ENCODE assay signal across 1 cellular context in the genomic region with DNA sequence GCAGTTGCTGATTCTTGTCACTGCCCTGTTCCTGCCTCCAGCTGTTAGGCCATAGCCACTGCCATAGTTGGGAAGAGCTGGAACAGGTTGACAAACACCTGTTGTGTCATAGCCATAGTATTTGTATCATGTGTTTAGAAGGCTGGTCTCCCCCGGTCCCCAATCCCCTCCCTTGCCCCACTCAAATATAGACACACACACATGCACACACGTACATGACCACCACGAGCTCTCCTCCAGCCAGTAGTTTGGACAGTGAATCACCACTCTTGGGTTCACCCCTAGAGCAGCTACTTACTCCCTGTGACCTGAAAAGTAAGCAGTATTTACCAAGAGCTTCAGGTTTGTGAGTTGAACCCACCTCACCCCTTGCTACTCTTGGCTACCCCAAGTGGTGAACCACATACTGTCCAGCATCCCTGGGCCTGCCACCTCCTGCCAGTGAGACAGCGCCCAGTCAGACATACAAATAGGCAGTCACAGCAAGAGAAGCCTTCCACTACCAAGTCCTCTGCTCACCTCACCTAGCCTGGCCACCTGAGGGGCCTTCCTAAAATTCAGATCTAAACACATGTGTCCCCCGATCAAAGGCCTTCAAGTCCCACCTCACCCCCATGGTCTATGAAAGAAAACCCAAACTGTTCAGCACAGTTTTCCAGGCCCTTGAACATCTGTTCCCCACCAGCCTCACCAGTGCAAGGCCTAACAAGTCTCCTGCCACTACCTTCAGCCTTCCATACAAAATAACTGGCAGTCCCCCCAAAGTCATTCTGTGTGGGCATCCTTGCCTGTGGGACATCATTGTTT.
TF ChIP-seq lines count a peak whose summit lies in the region.

No MANE protein-coding gene starts in this region.

TF ChIP-seq in HepG2, 621 proteins besides CTCF, POLR2A, EP300 and RAD21 (continued from another document and continues in another):
- TF ChIP-seq, protein P1, sequence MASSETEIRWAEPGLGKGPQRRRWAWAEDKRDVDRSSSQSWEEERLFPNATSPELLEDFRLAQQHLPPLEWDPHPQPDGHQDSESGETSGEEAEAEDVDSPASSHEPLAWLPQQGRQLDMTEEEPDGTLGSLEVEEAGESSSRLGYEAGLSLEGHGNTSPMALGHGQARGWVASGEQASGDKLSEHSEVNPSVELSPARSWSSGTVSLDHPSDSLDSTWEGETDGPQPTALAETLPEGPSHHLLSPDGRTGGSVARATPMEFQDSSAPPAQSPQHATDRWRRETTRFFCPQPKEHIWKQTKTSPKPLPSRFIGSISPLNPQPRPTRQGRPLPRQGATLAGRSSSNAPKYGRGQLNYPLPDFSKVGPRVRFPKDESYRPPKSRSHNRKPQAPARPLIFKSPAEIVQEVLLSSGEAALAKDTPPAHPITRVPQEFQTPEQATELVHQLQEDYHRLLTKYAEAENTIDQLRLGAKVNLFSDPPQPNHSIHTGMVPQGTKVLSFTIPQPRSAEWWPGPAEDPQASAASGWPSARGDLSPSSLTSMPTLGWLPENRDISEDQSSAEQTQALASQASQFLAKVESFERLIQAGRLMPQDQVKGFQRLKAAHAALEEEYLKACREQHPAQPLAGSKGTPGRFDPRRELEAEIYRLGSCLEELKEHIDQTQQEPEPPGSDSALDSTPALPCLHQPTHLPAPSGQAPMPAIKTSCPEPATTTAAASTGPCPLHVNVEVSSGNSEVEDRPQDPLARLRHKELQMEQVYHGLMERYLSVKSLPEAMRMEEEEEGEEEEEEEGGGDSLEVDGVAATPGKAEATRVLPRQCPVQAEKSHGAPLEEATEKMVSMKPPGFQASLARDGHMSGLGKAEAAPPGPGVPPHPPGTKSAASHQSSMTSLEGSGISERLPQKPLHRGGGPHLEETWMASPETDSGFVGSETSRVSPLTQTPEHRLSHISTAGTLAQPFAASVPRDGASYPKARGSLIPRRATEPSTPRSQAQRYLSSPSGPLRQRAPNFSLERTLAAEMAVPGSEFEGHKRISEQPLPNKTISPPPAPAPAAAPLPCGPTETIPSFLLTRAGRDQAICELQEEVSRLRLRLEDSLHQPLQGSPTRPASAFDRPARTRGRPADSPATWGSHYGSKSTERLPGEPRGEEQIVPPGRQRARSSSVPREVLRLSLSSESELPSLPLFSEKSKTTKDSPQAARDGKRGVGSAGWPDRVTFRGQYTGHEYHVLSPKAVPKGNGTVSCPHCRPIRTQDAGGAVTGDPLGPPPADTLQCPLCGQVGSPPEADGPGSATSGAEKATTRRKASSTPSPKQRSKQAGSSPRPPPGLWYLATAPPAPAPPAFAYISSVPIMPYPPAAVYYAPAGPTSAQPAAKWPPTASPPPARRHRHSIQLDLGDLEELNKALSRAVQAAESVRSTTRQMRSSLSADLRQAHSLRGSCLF (CRISPR knock-in tag; IDR thresholded peaks at IDR 0.05; ENCODE audit: borderline replicate concordance) = no peak
- no peak for TF ChIP-seq MZF1 (CRISPR knock-in tag; IDR thresholded peaks at IDR 0.05; ENCODE audit: borderline replicate concordance)
- TF ChIP-seq ZNF772 (CRISPR knock-in tag; IDR thresholded peaks at IDR 0.05) = no peak
- TF ChIP-seq MXI1 (IDR thresholded peaks at IDR 0.05; ENCODE audit: borderline replicate concordance, low read depth, low read length) = peak; percentile 72; the same call in 1 of the 3 replicates
- TF ChIP-seq ZNF329 (CRISPR knock-in tag; IDR thresholded peaks at IDR 0.05; ENCODE audit: low read depth) = no peak
- TF ChIP-seq ZFP36L1 (CRISPR knock-in tag; IDR thresholded peaks at IDR 0.05) = peak; percentile 92; the same call in 1 of the 2 replicates
- no peak for TF ChIP-seq ATM (IDR thresholded peaks at IDR 0.05; ENCODE audit: borderline replicate concordance)
- TF ChIP-seq, protein P2, sequence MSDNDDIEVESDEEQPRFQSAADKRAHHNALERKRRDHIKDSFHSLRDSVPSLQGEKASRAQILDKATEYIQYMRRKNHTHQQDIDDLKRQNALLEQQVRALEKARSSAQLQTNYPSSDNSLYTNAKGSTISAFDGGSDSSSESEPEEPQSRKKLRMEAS (IDR thresholded peaks at IDR 0.05) = peak; percentile 64
- TF ChIP-seq REXO4 (CRISPR knock-in tag; IDR thresholded peaks at IDR 0.05; ENCODE audit: borderline replicate concordance) = no peak
- no peak for TF ChIP-seq ZNF615 (CRISPR knock-in tag; IDR thresholded peaks at IDR 0.05; ENCODE audit: borderline replicate concordance)
- TF ChIP-seq SMC3 (IDR thresholded peaks at IDR 0.05; ENCODE audit: low read length) = no peak
- TF ChIP-seq, protein P3, sequence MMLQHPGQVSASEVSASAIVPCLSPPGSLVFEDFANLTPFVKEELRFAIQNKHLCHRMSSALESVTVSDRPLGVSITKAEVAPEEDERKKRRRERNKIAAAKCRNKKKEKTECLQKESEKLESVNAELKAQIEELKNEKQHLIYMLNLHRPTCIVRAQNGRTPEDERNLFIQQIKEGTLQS (CRISPR knock-in tag; IDR thresholded peaks at IDR 0.05) = no peak
- no peak for TF ChIP-seq SMAD9 (CRISPR knock-in tag; IDR thresholded peaks at IDR 0.05)
- TF ChIP-seq, protein P4, sequence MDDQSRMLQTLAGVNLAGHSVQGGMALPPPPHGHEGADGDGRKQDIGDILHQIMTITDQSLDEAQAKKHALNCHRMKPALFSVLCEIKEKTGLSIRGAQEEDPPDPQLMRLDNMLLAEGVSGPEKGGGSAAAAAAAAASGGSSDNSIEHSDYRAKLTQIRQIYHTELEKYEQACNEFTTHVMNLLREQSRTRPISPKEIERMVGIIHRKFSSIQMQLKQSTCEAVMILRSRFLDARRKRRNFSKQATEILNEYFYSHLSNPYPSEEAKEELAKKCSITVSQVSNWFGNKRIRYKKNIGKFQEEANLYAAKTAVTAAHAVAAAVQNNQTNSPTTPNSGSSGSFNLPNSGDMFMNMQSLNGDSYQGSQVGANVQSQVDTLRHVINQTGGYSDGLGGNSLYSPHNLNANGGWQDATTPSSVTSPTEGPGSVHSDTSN (CRISPR knock-in tag; IDR thresholded peaks at IDR 0.05; ENCODE audit: borderline replicate concordance) = no peak
- TF ChIP-seq, protein P5, sequence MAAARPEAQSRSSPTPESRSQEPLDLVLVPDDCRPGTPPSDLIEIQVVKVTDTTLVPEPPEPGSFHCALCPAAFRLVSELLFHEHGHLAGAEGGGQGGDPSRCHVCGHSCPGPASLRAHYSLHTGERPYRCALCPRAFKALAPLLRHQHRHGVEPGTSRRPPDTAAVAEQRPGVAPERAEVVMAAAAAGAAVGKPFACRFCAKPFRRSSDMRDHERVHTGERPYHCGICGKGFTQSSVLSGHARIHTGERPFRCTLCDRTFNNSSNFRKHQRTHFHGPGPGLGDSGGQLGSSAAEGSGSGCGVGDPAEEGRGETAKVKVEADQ (CRISPR knock-in tag; IDR thresholded peaks at IDR 0.05; ENCODE audit: borderline replicate concordance) = no peak
- TF ChIP-seq, protein P6, sequence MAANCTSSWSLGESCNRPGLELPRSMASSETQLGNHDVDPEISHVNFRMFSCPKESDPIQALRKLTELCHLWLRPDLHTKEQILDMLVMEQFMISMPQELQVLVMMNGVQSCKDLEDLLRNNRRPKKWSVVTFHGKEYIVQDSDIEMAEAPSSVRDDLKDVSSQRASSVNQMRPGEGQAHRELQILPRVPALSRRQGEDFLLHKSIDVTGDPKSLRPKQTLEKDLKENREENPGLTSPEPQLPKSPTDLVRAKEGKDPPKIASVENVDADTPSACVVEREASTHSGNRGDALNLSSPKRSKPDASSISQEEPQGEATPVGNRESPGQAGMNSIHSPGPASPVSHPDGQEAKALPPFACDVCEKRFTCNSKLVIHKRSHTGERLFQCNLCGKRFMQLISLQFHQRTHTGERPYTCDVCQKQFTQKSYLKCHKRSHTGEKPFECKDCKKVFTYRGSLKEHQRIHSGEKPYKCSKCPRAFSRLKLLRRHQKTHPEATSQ (CRISPR knock-in tag; IDR thresholded peaks at IDR 0.05; ENCODE audit: borderline replicate concordance) = no peak
- TF ChIP-seq, protein P7, sequence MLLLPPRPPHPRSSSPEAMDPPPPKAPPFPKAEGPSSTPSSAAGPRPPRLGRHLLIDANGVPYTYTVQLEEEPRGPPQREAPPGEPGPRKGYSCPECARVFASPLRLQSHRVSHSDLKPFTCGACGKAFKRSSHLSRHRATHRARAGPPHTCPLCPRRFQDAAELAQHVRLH (CRISPR knock-in tag; IDR thresholded peaks at IDR 0.05; ENCODE audit: borderline replicate concordance, low read depth) = no peak
- TF ChIP-seq ZNF792 (CRISPR knock-in tag; IDR thresholded peaks at IDR 0.05) = no peak
- no peak for TF ChIP-seq CHD2 (IDR thresholded peaks at IDR 0.05; ENCODE audit: low read depth, low read length)
- TF ChIP-seq ZMYM3 (CRISPR knock-in tag; IDR thresholded peaks at IDR 0.05) = no peak
- TF ChIP-seq, protein P8, sequence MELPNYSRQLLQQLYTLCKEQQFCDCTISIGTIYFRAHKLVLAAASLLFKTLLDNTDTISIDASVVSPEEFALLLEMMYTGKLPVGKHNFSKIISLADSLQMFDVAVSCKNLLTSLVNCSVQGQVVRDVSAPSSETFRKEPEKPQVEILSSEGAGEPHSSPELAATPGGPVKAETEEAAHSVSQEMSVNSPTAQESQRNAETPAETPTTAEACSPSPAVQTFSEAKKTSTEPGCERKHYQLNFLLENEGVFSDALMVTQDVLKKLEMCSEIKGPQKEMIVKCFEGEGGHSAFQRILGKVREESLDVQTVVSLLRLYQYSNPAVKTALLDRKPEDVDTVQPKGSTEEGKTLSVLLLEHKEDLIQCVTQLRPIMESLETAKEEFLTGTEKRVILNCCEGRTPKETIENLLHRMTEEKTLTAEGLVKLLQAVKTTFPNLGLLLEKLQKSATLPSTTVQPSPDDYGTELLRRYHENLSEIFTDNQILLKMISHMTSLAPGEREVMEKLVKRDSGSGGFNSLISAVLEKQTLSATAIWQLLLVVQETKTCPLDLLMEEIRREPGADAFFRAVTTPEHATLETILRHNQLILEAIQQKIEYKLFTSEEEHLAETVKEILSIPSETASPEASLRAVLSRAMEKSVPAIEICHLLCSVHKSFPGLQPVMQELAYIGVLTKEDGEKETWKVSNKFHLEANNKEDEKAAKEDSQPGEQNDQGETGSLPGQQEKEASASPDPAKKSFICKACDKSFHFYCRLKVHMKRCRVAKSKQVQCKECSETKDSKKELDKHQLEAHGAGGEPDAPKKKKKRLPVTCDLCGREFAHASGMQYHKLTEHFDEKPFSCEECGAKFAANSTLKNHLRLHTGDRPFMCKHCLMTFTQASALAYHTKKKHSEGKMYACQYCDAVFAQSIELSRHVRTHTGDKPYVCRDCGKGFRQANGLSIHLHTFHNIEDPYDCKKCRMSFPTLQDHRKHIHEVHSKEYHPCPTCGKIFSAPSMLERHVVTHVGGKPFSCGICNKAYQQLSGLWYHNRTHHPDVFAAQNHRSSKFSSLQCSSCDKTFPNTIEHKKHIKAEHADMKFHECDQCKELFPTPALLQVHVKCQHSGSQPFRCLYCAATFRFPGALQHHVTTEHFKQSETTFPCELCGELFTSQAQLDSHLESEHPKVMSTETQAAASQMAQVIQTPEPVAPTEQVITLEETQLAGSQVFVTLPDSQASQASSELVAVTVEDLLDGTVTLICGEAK (IDR thresholded peaks at IDR 0.05) = no peak
- TF ChIP-seq, protein P8 (CRISPR knock-in tag; IDR thresholded peaks at IDR 0.05) = no peak
- TF ChIP-seq ONECUT2 (CRISPR knock-in tag; IDR thresholded peaks at IDR 0.05) = no peak
- TF ChIP-seq ZNF230 (CRISPR knock-in tag; IDR thresholded peaks at IDR 0.05) = no peak; the same call in 1 of the 2 replicates
- no peak for TF ChIP-seq ARNTL (CRISPR knock-in tag; IDR thresholded peaks at IDR 0.05)
- no peak for TF ChIP-seq THAP11 (CRISPR knock-in tag; IDR thresholded peaks at IDR 0.05)
- TF ChIP-seq ZNF607 (CRISPR knock-in tag; IDR thresholded peaks at IDR 0.05; ENCODE audit: borderline replicate concordance) = no peak; the same call in 1 of the 2 replicates
- TF ChIP-seq, protein P9, sequence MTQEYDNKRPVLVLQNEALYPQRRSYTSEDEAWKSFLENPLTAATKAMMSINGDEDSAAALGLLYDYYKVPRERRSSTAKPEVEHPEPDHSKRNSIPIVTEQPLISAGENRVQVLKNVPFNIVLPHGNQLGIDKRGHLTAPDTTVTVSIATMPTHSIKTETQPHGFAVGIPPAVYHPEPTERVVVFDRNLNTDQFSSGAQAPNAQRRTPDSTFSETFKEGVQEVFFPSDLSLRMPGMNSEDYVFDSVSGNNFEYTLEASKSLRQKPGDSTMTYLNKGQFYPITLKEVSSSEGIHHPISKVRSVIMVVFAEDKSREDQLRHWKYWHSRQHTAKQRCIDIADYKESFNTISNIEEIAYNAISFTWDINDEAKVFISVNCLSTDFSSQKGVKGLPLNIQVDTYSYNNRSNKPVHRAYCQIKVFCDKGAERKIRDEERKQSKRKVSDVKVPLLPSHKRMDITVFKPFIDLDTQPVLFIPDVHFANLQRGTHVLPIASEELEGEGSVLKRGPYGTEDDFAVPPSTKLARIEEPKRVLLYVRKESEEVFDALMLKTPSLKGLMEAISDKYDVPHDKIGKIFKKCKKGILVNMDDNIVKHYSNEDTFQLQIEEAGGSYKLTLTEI (CRISPR knock-in tag; conservative IDR thresholded peaks at IDR 0.05) = no peak
